ENCODE assay signal across 8 cellular contexts in the genomic region with DNA sequence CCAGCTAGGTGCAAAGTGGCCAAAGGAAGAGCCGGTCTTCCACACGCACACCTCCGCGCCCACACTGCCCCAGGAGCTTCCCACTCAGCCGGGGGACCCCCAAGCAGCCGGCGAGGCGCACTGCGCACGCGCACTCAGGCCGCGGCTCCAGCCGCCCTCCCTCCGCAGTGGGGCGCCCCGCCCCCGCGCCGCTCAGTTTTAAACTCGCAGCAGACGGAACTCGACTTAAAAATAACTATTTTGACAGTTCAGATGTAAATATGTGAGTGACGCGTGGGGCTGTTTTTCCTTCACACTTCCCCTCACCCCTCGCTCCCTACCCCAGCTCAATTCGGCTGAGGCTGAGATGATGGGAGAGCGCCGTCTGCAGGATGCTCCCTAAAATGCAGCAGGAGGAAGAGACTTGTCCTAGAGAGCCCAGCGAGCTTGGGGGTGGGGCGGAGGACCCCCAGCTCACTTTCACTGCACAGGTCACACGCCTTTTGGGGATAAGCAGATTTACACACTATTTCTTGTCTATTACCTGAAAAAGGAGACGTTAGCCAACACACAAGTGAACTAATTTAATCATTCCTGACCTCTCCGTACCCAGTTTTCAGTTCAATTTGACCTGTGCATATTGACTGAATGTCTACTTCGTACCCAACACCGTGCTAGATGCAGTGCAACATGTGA. TPM values are rescaled to one million over a fixed set of nuclear protein-coding genes. Genes with fewer than 3 reads are reported as not detected.
DNase-seq lines count a peak whose midpoint lies in the region; ATAC-seq and TF ChIP-seq lines count a peak whose summit lies in the region.

No MANE protein-coding gene starts in this region.

- H3K9me3 Mint-ChIP-seq in activated T-helper 1 cell treated with anti-CD3 and anti-CD28 coated beads, Interleukin-12 subunit alpha, Interleukin-12 subunit beta, Interleukin-2, Interleukin-4 antibody, amounts not matched to agents 30 ng/mL and 10 ng/mL and 1 ng/mL, durations not matched to agents 14 hours and 24 hours and 36 hours = no peaks in the 10 kb centered on the region
- H3K9me3 Mint-ChIP-seq in naive thymus-derived CD4-positive, alpha-beta T cell = no peaks in the 10 kb centered on the region
- H3K9me3 Mint-ChIP-seq in stimulated activated naive CD8-positive, alpha-beta T cell treated with anti-CD3 and anti-CD28 coated beads, Interleukin-15, amount 100 ng/mL, for 72 hours = no peaks in the 10 kb centered on the region

- H3K4me1 ChIP-seq in naive thymus-derived CD4-positive, alpha-beta T cell (ENCODE audit: control insufficient read depth in 2 of 2, insufficient read depth in 2 of 2, low read length in 2 of 2) = peaks cover 0 to 6% of the 10 kb centered on the region in 2 donors

- no peaks in the 10 kb centered on the region for H3K27me3 ChIP-seq in naive thymus-derived CD4-positive, alpha-beta T cell (ENCODE audit: control insufficient read depth in 2 of 2, insufficient read depth in 2 of 2, low read length in 2 of 2)

- intact Hi-C loops in activated T-helper 1 cell treated with anti-CD3 and anti-CD28 coated beads, Interleukin-12 subunit alpha, Interleukin-12 subunit beta, Interleukin-2, Interleukin-4 antibody, amounts not matched to agents 30 ng/mL and 10 ng/mL and 1 ng/mL, durations not matched to agents 14 hours and 24 hours and 36 hours (cut with micrococcal nuclease) = loop anchor here (1.0 kb wide), 1 partner anchor 76 kb away; no protein-coding TSS in a partner anchor
- intact Hi-C loops in naive thymus-derived CD4-positive, alpha-beta T cell (cut with micrococcal nuclease) = loop anchor here (1.0 to 2.0 kb wide), 6 partner anchors 11 to 158 kb away; no protein-coding TSS in a partner anchor

- CTCF ChIA-PET in naive thymus-derived CD4-positive, alpha-beta T cell (lab: Charles Lee) = interaction anchor here (0.6 to 2.7 kb wide), 9 partner anchors 9 to 449 kb away, joined by 3 to 16 read pairs (median 3); no protein-coding TSS in a partner anchor

- H3K36me3 Mint-ChIP-seq in activated T-helper 1 cell treated with anti-CD3 and anti-CD28 coated beads, Interleukin-12 subunit alpha, Interleukin-12 subunit beta, Interleukin-2, Interleukin-4 antibody, amounts not matched to agents 30 ng/mL and 10 ng/mL and 1 ng/mL, durations not matched to agents 14 hours and 24 hours and 36 hours (ENCODE audit: low read depth) = no peaks in the 10 kb centered on the region
- no peaks in the 10 kb centered on the region for H3K36me3 Mint-ChIP-seq in naive thymus-derived CD4-positive, alpha-beta T cell

- no peak overlapping the region for H3K27ac ChIP-seq in naive thymus-derived CD4-positive, alpha-beta T cell (ENCODE audit: low read depth, low read length)

- H3K4me1 Mint-ChIP-seq in activated T-helper 1 cell treated with anti-CD3 and anti-CD28 coated beads, Interleukin-12 subunit alpha, Interleukin-12 subunit beta, Interleukin-2, Interleukin-4 antibody, amounts not matched to agents 30 ng/mL and 10 ng/mL and 1 ng/mL, durations not matched to agents 14 hours and 24 hours and 36 hours (ENCODE audit: low read depth) = peaks cover 16% of the 10 kb centered on the region
- peaks cover 12 to 15% (median 15%) of the 10 kb centered on the region in 7 donors for H3K4me1 Mint-ChIP-seq in naive thymus-derived CD4-positive, alpha-beta T cell
- peaks cover 14% of the 10 kb centered on the region for H3K4me1 Mint-ChIP-seq in stimulated activated naive CD8-positive, alpha-beta T cell treated with anti-CD3 and anti-CD28 coated beads, Interleukin-15, amount 100 ng/mL, for 72 hours

- DNase-seq in GM10266 (ENCODE audit: extremely low spot score) = peak; percentile 72
- DNase-seq in NCI-H526 (lab: John Stamatoyannopoulos, UW) = peak; percentile 2 to 74
- peak; percentile 27 for DNase-seq in activated T-helper 1 cell treated with anti-CD3 and anti-CD28 coated beads, Interleukin-12 subunit alpha, Interleukin-12 subunit beta, Interleukin-2, Interleukin-4 antibody, amounts not matched to agents 30 ng/mL and 10 ng/mL and 1 ng/mL, durations not matched to agents 14 hours and 24 hours and 36 hours (ENCODE audit: low spot score)
- peak; percentile 41 for DNase-seq in fibroblast of mammary gland (ENCODE audit: low read depth)
- DNase-seq in naive thymus-derived CD4-positive, alpha-beta T cell = peak; percentile 21 to 59 (median 51)
- DNase-seq in stimulated activated naive CD8-positive, alpha-beta T cell treated with anti-CD3 and anti-CD28 coated beads, Interleukin-15, amount 100 ng/mL, for 72 hours = peak; percentile 55 to 57
- DNase-seq in NCI-H446 (lab: John Stamatoyannopoulos, UW) = no peak

- H3K27ac Mint-ChIP-seq in activated T-helper 1 cell treated with anti-CD3 and anti-CD28 coated beads, Interleukin-12 subunit alpha, Interleukin-12 subunit beta, Interleukin-2, Interleukin-4 antibody, amounts not matched to agents 30 ng/mL and 10 ng/mL and 1 ng/mL, durations not matched to agents 14 hours and 24 hours and 36 hours = no peak overlapping the region
- peak overlapping the region in 7 of 9 donors; percentile 52 to 88 (median 63) for H3K27ac Mint-ChIP-seq in naive thymus-derived CD4-positive, alpha-beta T cell
- peak overlapping the region in 1 of 2 donors; percentile 12 for H3K27ac Mint-ChIP-seq in stimulated activated naive CD8-positive, alpha-beta T cell treated with anti-CD3 and anti-CD28 coated beads, Interleukin-15, amount 100 ng/mL, for 72 hours

- H3K36me3 ChIP-seq in naive thymus-derived CD4-positive, alpha-beta T cell (ENCODE audit: control insufficient read depth in 2 of 3, insufficient read depth in 3 of 3, low read length in 3 of 3) = no peaks in the 10 kb centered on the region

- peak; percentile 79 for ATAC-seq in naive thymus-derived CD4-positive, alpha-beta T cell
- ATAC-seq in stimulated activated naive CD8-positive, alpha-beta T cell treated with anti-CD3 and anti-CD28 coated beads, Interleukin-15, amount 100 ng/mL, for 72 hours = peak; percentile 74
- no peak for ATAC-seq in GM21737 (IDR thresholded peaks at IDR 0.05; ENCODE audit: unreplicated experiment)

- peak; percentile 81 for TF ChIP-seq CTCF in GM10266 (IDR thresholded peaks at IDR 0.05; ENCODE audit: control insufficient read depth, insufficient read depth, low read depth, missing control alignments)
- peak; percentile 98 for TF ChIP-seq CTCF in fibroblast of mammary gland (conservative IDR thresholded peaks at IDR 0.05; ENCODE audit: control insufficient read depth, insufficient read depth, low read depth, low read length)

- peaks cover 39% of the 10 kb centered on the region for H3K27me3 Mint-ChIP-seq in activated T-helper 1 cell treated with anti-CD3 and anti-CD28 coated beads, Interleukin-12 subunit alpha, Interleukin-12 subunit beta, Interleukin-2, Interleukin-4 antibody, amounts not matched to agents 30 ng/mL and 10 ng/mL and 1 ng/mL, durations not matched to agents 14 hours and 24 hours and 36 hours (ENCODE audit: insufficient read depth)
- peaks cover 18 to 49% (median 22%) of the 10 kb centered on the region in 5 donors for H3K27me3 Mint-ChIP-seq in naive thymus-derived CD4-positive, alpha-beta T cell
- H3K27me3 Mint-ChIP-seq in stimulated activated naive CD8-positive, alpha-beta T cell treated with anti-CD3 and anti-CD28 coated beads, Interleukin-15, amount 100 ng/mL, for 72 hours = peaks cover 30% of the 10 kb centered on the region

- POLR2A ChIA-PET in naive thymus-derived CD4-positive, alpha-beta T cell (lab: Charles Lee) = interaction anchor here (0.7 kb wide), 1 partner anchor 10 kb away, joined by 4 read pairs; no protein-coding TSS in a partner anchor

- H3K4me3 Mint-ChIP-seq in activated T-helper 1 cell treated with anti-CD3 and anti-CD28 coated beads, Interleukin-12 subunit alpha, Interleukin-12 subunit beta, Interleukin-2, Interleukin-4 antibody, amounts not matched to agents 30 ng/mL and 10 ng/mL and 1 ng/mL, durations not matched to agents 14 hours and 24 hours and 36 hours = peak overlapping the region; percentile 84
- peak overlapping the region; percentile 75 to 92 (median 86) for H3K4me3 Mint-ChIP-seq in naive thymus-derived CD4-positive, alpha-beta T cell
- H3K4me3 Mint-ChIP-seq in stimulated activated naive CD8-positive, alpha-beta T cell treated with anti-CD3 and anti-CD28 coated beads, Interleukin-15, amount 100 ng/mL, for 72 hours = peak overlapping the region; percentile 85 to 86

- no peaks in the 10 kb centered on the region for H3K9me3 ChIP-seq in naive thymus-derived CD4-positive, alpha-beta T cell (ENCODE audit: control insufficient read depth in 2 of 3, low read length in 3 of 3)

- peak overlapping the region; percentile 46 for H3K4me3 ChIP-seq in fibroblast of mammary gland (ENCODE audit: control insufficient read depth, low read depth, low read length)
- peak overlapping the region; percentile 44 for H3K4me3 ChIP-seq in naive thymus-derived CD4-positive, alpha-beta T cell (ENCODE audit: low read length)

RNA-seq across cellular contexts. Expression of gene LEMD1, which starts 8.9 kb away (rescaled TPM):
- not detected in 2 replicates for total RNA-seq in activated T-helper 1 cell treated with anti-CD3 and anti-CD28 coated beads, Interleukin-12 subunit alpha, Interleukin-12 subunit beta, Interleukin-2, Interleukin-4 antibody, amounts not matched to agents 30 ng/mL and 10 ng/mL and 1 ng/mL, durations not matched to agents 14 hours and 24 hours and 36 hours
- total RNA-seq in naive thymus-derived CD4-positive, alpha-beta T cell = under 1 TPM in 1 of 5 experiments, not detected in 4; 0.97 TPM
- polyA plus RNA-seq in naive thymus-derived CD4-positive, alpha-beta T cell = not detected

RNA-seq across cellular contexts. Expression of gene BLACAT1, which starts 25.1 kb away (rescaled TPM):
- 0.16 and 0.24 TPM in 2 replicates for total RNA-seq in activated T-helper 1 cell treated with anti-CD3 and anti-CD28 coated beads, Interleukin-12 subunit alpha, Interleukin-12 subunit beta, Interleukin-2, Interleukin-4 antibody, amounts not matched to agents 30 ng/mL and 10 ng/mL and 1 ng/mL, durations not matched to agents 14 hours and 24 hours and 36 hours
- under 1 TPM in 4 of 5 experiments, not detected in 1; 0.12 to 0.44 (median 0.31) TPM for total RNA-seq in naive thymus-derived CD4-positive, alpha-beta T cell
- under 1 TPM in 1 of 2 donors, not detected in 1; 0.13 TPM for polyA plus RNA-seq in naive thymus-derived CD4-positive, alpha-beta T cell

Comparison
In these comparisons a context has a peak if more than half of its experiments do, and no peak if none do; other contexts are left out.
1. DNase-seq: peak in GM10266 (single experiment), NCI-H526 (2 of 2), activated T-helper 1 cell treated with anti-CD3 and anti-CD28 coated beads, Interleukin-12 subunit alpha, Interleukin-12 subunit beta, Interleukin-2, Interleukin-4 antibody, amounts not matched to agents 30 ng/mL and 10 ng/mL and 1 ng/mL, durations not matched to agents 14 hours and 24 hours and 36 hours (single experiment), fibroblast of mammary gland (single experiment), naive thymus-derived CD4-positive, alpha-beta T cell (9 of 9) and stimulated activated naive CD8-positive, alpha-beta T cell treated with anti-CD3 and anti-CD28 coated beads, Interleukin-15, amount 100 ng/mL, for 72 hours (2 of 2); none in NCI-H446 (0 of 2).
2. Peak in every context shown above with its lines, with median percentiles within 50 percentile points of each other: H3K4me3 Mint-ChIP-seq.